11 cellular contexts compared by ENCODE assay signal in the genomic region with DNA sequence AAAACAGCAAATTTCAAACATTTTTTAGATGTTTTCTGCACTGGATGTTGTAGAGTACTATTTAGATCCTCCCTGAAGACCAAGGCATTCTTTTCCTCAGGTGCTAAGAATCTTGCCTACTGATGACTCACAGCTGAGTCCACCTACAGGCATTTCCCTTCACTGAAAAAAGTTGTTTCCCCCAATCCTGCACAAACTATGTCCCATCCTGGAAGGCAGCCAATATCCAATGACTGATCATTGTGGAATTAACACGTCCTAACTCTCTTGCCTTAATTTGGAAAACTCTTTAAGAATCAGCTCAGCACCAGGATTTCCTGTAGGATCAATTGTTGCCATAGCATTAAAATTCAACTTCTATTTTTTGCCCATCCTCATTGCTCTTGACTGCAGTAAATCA.
DNase-seq lines count a peak whose midpoint lies in the region; ATAC-seq and TF ChIP-seq lines count a peak whose summit lies in the region.
"Had no signal": no experiment of that assay in that cellular context is flagged by ENCODE, and none has a peak within 500 bp of the region (broad histone marks: within the 10 kb centered on the region; RNA-seq: fewer than 3 reads in every experiment).

No MANE protein-coding gene starts in this region.

- CTCF ChIA-PET in HCT116 (lab: Charles Lee): interaction anchor here (1.3 kb wide), 1 partner anchor 12 kb away, joined by 4 read pairs; no protein-coding TSS in a partner anchor
- CTCF ChIA-PET in CD8-positive, alpha-beta T cell (lab: Charles Lee): no interaction called here

- H3K27ac Mint-ChIP-seq in CD8-positive, alpha-beta T cell: no peak overlapping the region
- H3K27ac Mint-ChIP-seq: activated CD4-positive, alpha-beta memory T cell treated with anti-CD3 and anti-CD28 coated beads for 36 hours; naive thymus-derived CD4-positive, alpha-beta T cell had no signal

- intact Hi-C loops in HCT116 (cut with micrococcal nuclease): no loop called here
- intact Hi-C loops in CD8-positive, alpha-beta T cell (cut with DNase I, micrococcal nuclease): no loop called here
- intact Hi-C loops in vagina (cut with DNase I): no loop called here

- peaks cover 3% of the 10 kb centered on the region for H3K9me3 Mint-ChIP-seq in CD8-positive, alpha-beta T cell
- H3K9me3 Mint-ChIP-seq: activated CD4-positive, alpha-beta memory T cell treated with anti-CD3 and anti-CD28 coated beads for 36 hours had no signal

- H3K4me3 ChIP-seq in HCT116 (replicated peaks in 1 of 2; ENCODE audit: low read depth in 1 of 2, low read length in 2 of 2): peak overlapping the region in 1 of 2 experiments; percentile 28; a peak in 2 of 4 replicates
- H3K4me3 ChIP-seq in fibroblast of the aortic adventitia (ENCODE audit: low read depth, low read length): no peak overlapping the region
- no peak overlapping the region for H3K4me3 ChIP-seq in skeletal muscle cell (ENCODE audit: low read depth, low read length)
- H3K4me3 ChIP-seq in CD8-positive, alpha-beta T cell (ENCODE audit: low read depth, low read length): no peak overlapping the region
- no peak overlapping the region for H3K4me3 ChIP-seq in upper lobe of left lung
- H3K4me3 ChIP-seq in vagina: no peak overlapping the region
- H3K4me3 ChIP-seq: K562 had no signal

- H3K4me1 Mint-ChIP-seq in CD8-positive, alpha-beta T cell (ENCODE audit: low read depth): no peaks in the 10 kb centered on the region
- H3K4me1 Mint-ChIP-seq: naive thymus-derived CD4-positive, alpha-beta T cell had no signal

- no peaks in the 10 kb centered on the region for H3K27me3 Mint-ChIP-seq in CD8-positive, alpha-beta T cell (ENCODE audit: low read depth)
- H3K27me3 Mint-ChIP-seq: activated CD4-positive, alpha-beta memory T cell treated with anti-CD3 and anti-CD28 coated beads for 36 hours; naive thymus-derived CD4-positive, alpha-beta T cell had no signal

- DNase-seq in HCT116 (ENCODE audit: low read depth, low spot score) (peak; percentile 98), fibroblast of the aortic adventitia (ENCODE audit: low read depth) (peak; percentile 97), skeletal muscle cell (ENCODE audit: low read depth) (peak; percentile 85), upper lobe of left lung (no peak), vagina (ENCODE audit: extremely low spot score in 2 of 2) (no peak)
- no peak for DNase-seq in CD8-positive, alpha-beta T cell
- DNase-seq: activated CD4-positive, alpha-beta memory T cell treated with anti-CD3 and anti-CD28 coated beads for 36 hours; naive thymus-derived CD4-positive, alpha-beta T cell; NCI-H2171 had no signal

- ATAC-seq in HCT116 (peak; percentile 92), SK-N-SH treated with all-trans-retinoic acid at 6 μM for 48 hours (peak; percentile 92), upper lobe of left lung (ENCODE audit: low FRiP score in 2 of 2) (no peak)
- no peak for ATAC-seq in CD8-positive, alpha-beta T cell
- ATAC-seq: K562; naive thymus-derived CD4-positive, alpha-beta T cell had no signal

- 0 out of 2 replicates have a peak, but pooled peaks have one; percentile 18 for TF ChIP-seq RAD21 in HCT116 (IDR thresholded peaks at IDR 0.05; ENCODE audit: low read depth)

- TF ChIP-seq POLR2A in HCT116 (IDR thresholded peaks at IDR 0.05; ENCODE audit: borderline replicate concordance, extremely low read depth, insufficient read depth, insufficient read length) (no peak), upper lobe of left lung (IDR thresholded peaks at IDR 0.05) (no peak), vagina (IDR thresholded peaks at IDR 0.05) (no peak)

- TF ChIP-seq EP300 in upper lobe of left lung (IDR thresholded peaks at IDR 0.05): no peak

- H3K27me3 ChIP-seq in HCT116 (ENCODE audit: insufficient read depth, low read length) (no peaks in the 10 kb centered on the region), upper lobe of left lung (no peaks in the 10 kb centered on the region), vagina (no peaks in the 10 kb centered on the region)
- H3K27me3 ChIP-seq in CD8-positive, alpha-beta T cell (ENCODE audit: insufficient read depth, low read length): no peaks in the 10 kb centered on the region

- BruUV-seq in HCT116 (replicated peaks; lab: Mats Ljungman, UMichigan): no TSS peak

- peaks cover 13 to 41% of the 10 kb centered on the region in 2 experiments for H3K4me1 ChIP-seq in HCT116 (ENCODE audit: control insufficient read depth in 1 of 2, insufficient read depth in 2 of 2, low read length in 2 of 2)
- H3K4me1 ChIP-seq in CD8-positive, alpha-beta T cell (ENCODE audit: insufficient read depth, low read length): no peaks in the 10 kb centered on the region
- H3K4me1 ChIP-seq in upper lobe of left lung: no peaks in the 10 kb centered on the region
- no peaks in the 10 kb centered on the region for H3K4me1 ChIP-seq in vagina

- no peaks in the 10 kb centered on the region for H3K79me2 ChIP-seq in HCT116 (ENCODE audit: insufficient read depth, low read length)

- POLR2A ChIA-PET in HCT116 (lab: Charles Lee): interaction anchor here (0.7 to 1.6 kb wide), 2 partner anchors 10 to 243 kb away, joined by 3 read pairs; no protein-coding TSS in a partner anchor
- POLR2A ChIA-PET in CD8-positive, alpha-beta T cell (lab: Charles Lee): interaction anchor here (0.7 kb wide), 1 partner anchor 700 kb away, joined by 3 read pairs; no protein-coding TSS in a partner anchor

- TF ChIP-seq CTCF in HCT116 (IDR thresholded peaks at IDR 0.05 in 2 of 3, conservative IDR thresholded peaks at IDR 0.05 in 1 of 3; ENCODE audit: borderline replicate concordance in 1 of 3, insufficient read depth in 1 of 3, low read depth in 2 of 3, low read length in 2 of 3) (no peak), fibroblast of the aortic adventitia (IDR thresholded peaks at IDR 0.05; ENCODE audit: insufficient read depth, low read length) (no peak), upper lobe of left lung (IDR thresholded peaks at IDR 0.05) (no peak), vagina (IDR thresholded peaks at IDR 0.05) (no peak)
- TF ChIP-seq CTCF in CD8-positive, alpha-beta T cell (IDR thresholded peaks at IDR 0.05): no peak

- no peak overlapping the region for H3K4me3 Mint-ChIP-seq in CD8-positive, alpha-beta T cell
- H3K4me3 Mint-ChIP-seq: activated CD4-positive, alpha-beta memory T cell treated with anti-CD3 and anti-CD28 coated beads for 36 hours; naive thymus-derived CD4-positive, alpha-beta T cell had no signal

- 39 to 45% methylated on average over 1 of the region's 1 CpG for WGBS in upper lobe of left lung, 2 donors

- H2AFZ ChIP-seq in HCT116 (ENCODE audit: low read depth, low read length, poor library complexity, severe bottlenecking): peak overlapping the region; percentile 65

- no peak overlapping the region for H3K9ac ChIP-seq in HCT116 (ENCODE audit: low read length)

- H3K9me3 ChIP-seq in HCT116 (ENCODE audit: control insufficient read depth in 1 of 2, insufficient read depth in 1 of 2, low read depth in 1 of 2, low read length in 2 of 2): no peaks in the 10 kb centered on the region
- no peaks in the 10 kb centered on the region for H3K9me3 ChIP-seq in CD8-positive, alpha-beta T cell (ENCODE audit: low read length)
- H3K9me3 ChIP-seq in upper lobe of left lung: no peaks in the 10 kb centered on the region
- H3K9me3 ChIP-seq in vagina: no peaks in the 10 kb centered on the region

- H3K36me3 ChIP-seq in HCT116 (ENCODE audit: control insufficient read depth in 1 of 2, insufficient read depth in 2 of 2, low read length in 2 of 2): no peaks in the 10 kb centered on the region
- H3K36me3 ChIP-seq in CD8-positive, alpha-beta T cell (ENCODE audit: insufficient read depth, low read length): no peaks in the 10 kb centered on the region
- H3K36me3 ChIP-seq in upper lobe of left lung: no peaks in the 10 kb centered on the region
- no peaks in the 10 kb centered on the region for H3K36me3 ChIP-seq in vagina

- H3K4me2 ChIP-seq in HCT116 (ENCODE audit: low read length): peak overlapping the region; percentile 71

- H3K27ac ChIP-seq in HCT116 (ENCODE audit: low read depth, low read length) (peak overlapping the region; percentile 75; the same call in 1 of the 2 replicates), upper lobe of left lung (no peak overlapping the region), vagina (no peak overlapping the region)
- no peak overlapping the region for H3K27ac ChIP-seq in CD8-positive, alpha-beta T cell (ENCODE audit: low read depth, low read length)

- no peaks in the 10 kb centered on the region for H4K20me1 ChIP-seq in HCT116 (ENCODE audit: insufficient read depth)

- no peaks in the 10 kb centered on the region for H3K36me3 Mint-ChIP-seq in CD8-positive, alpha-beta T cell
- H3K36me3 Mint-ChIP-seq: activated CD4-positive, alpha-beta memory T cell treated with anti-CD3 and anti-CD28 coated beads for 36 hours; naive thymus-derived CD4-positive, alpha-beta T cell had no signal

- RAD21 ChIA-PET in HCT116 (lab: Charles Lee; ENCODE audit: low non-redundant PET in 1 of 2, low total read pairs in 2 of 2, uncharacterized antibody in 2 of 2, unreplicated experiment in 2 of 2): no interaction called here

- no peaks in the 10 kb centered on the region for H3K9me2 ChIP-seq in HCT116 (ENCODE audit: insufficient read depth)

TF ChIP-seq in HCT116, 20 proteins besides CTCF, POLR2A, EP300 and RAD21 (continues in another document):
- TF ChIP-seq YY1 (IDR thresholded peaks at IDR 0.05; ENCODE audit: extremely low read depth, insufficient replicate concordance, low read depth, low read length) (peak; percentile 43), ELF1 (IDR thresholded peaks at IDR 0.05; ENCODE audit: borderline replicate concordance, low read depth) (no peak), POLR2AphosphoS5 (IDR thresholded peaks at IDR 0.05; ENCODE audit: low read depth, low read length) (peak; percentile 74), ZNF274 (IDR thresholded peaks at IDR 0.05; ENCODE audit: low read depth, low read length) (no peak), FOSL1 (IDR thresholded peaks at IDR 0.05; ENCODE audit: low read depth) (peak; percentile 98), SRF (IDR thresholded peaks at IDR 0.05; ENCODE audit: low read depth) (peak; percentile 97), CEBPB (IDR thresholded peaks at IDR 0.05; ENCODE audit: low read depth) (peak; percentile 59; the same call in 1 of the 2 replicates)

TF ChIP-seq in SK-N-SH treated with all-trans-retinoic acid at 6 μM for 48 hours, 23 proteins besides CTCF, POLR2A, EP300 and RAD21 (continues in another document):
- TF ChIP-seq, protein P1, sequence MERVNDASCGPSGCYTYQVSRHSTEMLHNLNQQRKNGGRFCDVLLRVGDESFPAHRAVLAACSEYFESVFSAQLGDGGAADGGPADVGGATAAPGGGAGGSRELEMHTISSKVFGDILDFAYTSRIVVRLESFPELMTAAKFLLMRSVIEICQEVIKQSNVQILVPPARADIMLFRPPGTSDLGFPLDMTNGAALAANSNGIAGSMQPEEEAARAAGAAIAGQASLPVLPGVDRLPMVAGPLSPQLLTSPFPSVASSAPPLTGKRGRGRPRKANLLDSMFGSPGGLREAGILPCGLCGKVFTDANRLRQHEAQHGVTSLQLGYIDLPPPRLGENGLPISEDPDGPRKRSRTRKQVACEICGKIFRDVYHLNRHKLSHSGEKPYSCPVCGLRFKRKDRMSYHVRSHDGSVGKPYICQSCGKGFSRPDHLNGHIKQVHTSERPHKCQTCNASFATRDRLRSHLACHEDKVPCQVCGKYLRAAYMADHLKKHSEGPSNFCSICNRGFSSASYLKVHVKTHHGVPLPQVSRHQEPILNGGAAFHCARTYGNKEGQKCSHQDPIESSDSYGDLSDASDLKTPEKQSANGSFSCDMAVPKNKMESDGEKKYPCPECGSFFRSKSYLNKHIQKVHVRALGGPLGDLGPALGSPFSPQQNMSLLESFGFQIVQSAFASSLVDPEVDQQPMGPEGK (CRISPR knock-in tag; IDR thresholded peaks at IDR 0.05; ENCODE audit: borderline replicate concordance): no peak

Comparison
In these comparisons a context has a peak if more than half of its experiments do, and no peak if none do; other contexts are left out.
1. ATAC-seq: peak in HCT116 (single experiment) and SK-N-SH treated with all-trans-retinoic acid at 6 μM for 48 hours (single experiment); none in CD8-positive, alpha-beta T cell (single experiment) and upper lobe of left lung (0 of 2).
2. DNase-seq: peak in HCT116 (single experiment), fibroblast of the aortic adventitia (single experiment) and skeletal muscle cell (single experiment); none in CD8-positive, alpha-beta T cell (0 of 7), upper lobe of left lung (0 of 2) and vagina (0 of 2).